Comparison of ENCODE assay signal across 10 cellular contexts in genomic region chr11:58592760-58593472, GRCh38. TPM values are rescaled to one million over a fixed set of nuclear protein-coding genes. Genes with fewer than 3 reads are reported as not detected.
DNase-seq lines count a peak whose midpoint lies in the region; ATAC-seq and TF ChIP-seq lines count a peak whose summit lies in the region.
"Had no signal": no experiment of that assay in that cellular context is flagged by ENCODE, and none has a peak within 500 bp of the region (broad histone marks: within the 10 kb centered on the region; RNA-seq: fewer than 3 reads in every experiment).

No MANE protein-coding gene starts in this region.

- DNase-seq in activated gamma-delta T cell treated with anti-CD3 and anti-CD28 coated beads, Interleukin-2, amount 50 U/mL, for 16 hours (ENCODE audit: low read depth) = peak; percentile 12
- no peak for DNase-seq in activated gamma-delta T cell (lab: John Stamatoyannopoulos, UW)
- peak; percentile 24 for DNase-seq in PC-3
- no peak for DNase-seq in central memory CD8-positive, alpha-beta T cell (ENCODE audit: low spot score in 2 of 2)
- no peak for DNase-seq in stimulated activated effector memory CD8-positive, alpha-beta T cell treated with anti-CD3 and anti-CD28 coated beads, Interleukin-12 subunit alpha, Interleukin-12 subunit beta, amount 100 ng/mL, for 72 hours (ENCODE audit: low spot score in 2 of 2)
- DNase-seq in spleen = no peak
- no peak for DNase-seq in SK-N-DZ (ENCODE audit: low spot score)
- no peak for DNase-seq in GM03348 (ENCODE audit: low spot score)
- DNase-seq: tibial artery had no signal

- H3K9ac ChIP-seq in PC-3 (ENCODE audit: low read length) = no peak overlapping the region

- no peak overlapping the region for H3K4me2 ChIP-seq in PC-3 (ENCODE audit: low read length)

- peaks cover 48% of the 10 kb centered on the region for H4K20me1 ChIP-seq in PC-3 (ENCODE audit: low read length)

- no peaks in the 10 kb centered on the region for H3K4me1 ChIP-seq in PC-3 (ENCODE audit: insufficient read depth, low read length)
- H3K4me1 ChIP-seq in spleen = peaks cover 0 to 51% (median 13%) of the 10 kb centered on the region in 6 donors

- H3K9me3 Mint-ChIP-seq in central memory CD8-positive, alpha-beta T cell = no peaks in the 10 kb centered on the region
- no peaks in the 10 kb centered on the region for H3K9me3 Mint-ChIP-seq in stimulated activated effector memory CD8-positive, alpha-beta T cell treated with anti-CD3 and anti-CD28 coated beads, Interleukin-12 subunit alpha, Interleukin-12 subunit beta, amount 100 ng/mL, for 72 hours

- no peak overlapping the region for H3K4me3 Mint-ChIP-seq in central memory CD8-positive, alpha-beta T cell
- H3K4me3 Mint-ChIP-seq in stimulated activated effector memory CD8-positive, alpha-beta T cell treated with anti-CD3 and anti-CD28 coated beads, Interleukin-12 subunit alpha, Interleukin-12 subunit beta, amount 100 ng/mL, for 72 hours = no peak overlapping the region

- H3K9me2 ChIP-seq in PC-3 (replicated peaks; ENCODE audit: low read length) = no peaks in the 10 kb centered on the region

- H3K27me3 Mint-ChIP-seq in central memory CD8-positive, alpha-beta T cell = no peaks in the 10 kb centered on the region

- peak overlapping the region; percentile 2 for H3K27ac Mint-ChIP-seq in central memory CD8-positive, alpha-beta T cell (ENCODE audit: low read depth)
- no peak overlapping the region for H3K27ac Mint-ChIP-seq in stimulated activated effector memory CD8-positive, alpha-beta T cell treated with anti-CD3 and anti-CD28 coated beads, Interleukin-12 subunit alpha, Interleukin-12 subunit beta, amount 100 ng/mL, for 72 hours

- 85 to 93% (median 89%) methylated on average over 5 of the region's 5 CpGs for WGBS in spleen, 5 donors

- BruUV-seq in PC-3 (replicated peaks; lab: Mats Ljungman, UMichigan) = no TSS peak

- ATAC-seq in PC-3 = no peak; the same call in 1 of the 2 replicates
- no peak for ATAC-seq in central memory CD8-positive, alpha-beta T cell (replicated peaks; ENCODE audit: extremely low read depth, poor library complexity, severe bottlenecking)
- peak; percentile 73 for ATAC-seq in stimulated activated effector memory CD8-positive, alpha-beta T cell treated with anti-CD3 and anti-CD28 coated beads, Interleukin-12 subunit alpha, Interleukin-12 subunit beta, amount 100 ng/mL, for 72 hours

- peaks cover 99% of the 10 kb centered on the region for H3K79me2 ChIP-seq in PC-3 (ENCODE audit: low read length)

- H3K4me3 ChIP-seq in PC-3 (ENCODE audit: low read length) (no peak overlapping the region), spleen (no peak overlapping the region)
- H3K4me3 ChIP-seq: tibial artery had no signal

- H3K36me3 ChIP-seq in PC-3 (ENCODE audit: low read depth, low read length) = peaks cover 27% of the 10 kb centered on the region
- H3K36me3 ChIP-seq in spleen = peaks cover 0 to 57% (median 2%) of the 10 kb centered on the region in 6 donors

- H3F3A ChIP-seq in PC-3 (ENCODE audit: low read length, unreplicated experiment) = no peaks in the 10 kb centered on the region

- TF ChIP-seq POLR2A in spleen (IDR thresholded peaks at IDR 0.05) = no peak

- H3K27ac ChIP-seq in PC-3 (ENCODE audit: low read length) (no peak overlapping the region), spleen (no peak overlapping the region)
- H3K27ac ChIP-seq: C4-2B, tibial artery had no signal

- intact Hi-C loops in PC-3 (cut with micrococcal nuclease) = no loop called here
- intact Hi-C loops in spleen (cut with DNase I; ENCODE audit: low total_unique reads) = no loop called here

- peaks cover 65% of the 10 kb centered on the region for H3K4me1 Mint-ChIP-seq in central memory CD8-positive, alpha-beta T cell
- peaks cover 67% of the 10 kb centered on the region for H3K4me1 Mint-ChIP-seq in stimulated activated effector memory CD8-positive, alpha-beta T cell treated with anti-CD3 and anti-CD28 coated beads, Interleukin-12 subunit alpha, Interleukin-12 subunit beta, amount 100 ng/mL, for 72 hours

- peaks cover 19% of the 10 kb centered on the region for H3K36me3 Mint-ChIP-seq in central memory CD8-positive, alpha-beta T cell (ENCODE audit: insufficient read depth)
- peaks cover 88% of the 10 kb centered on the region for H3K36me3 Mint-ChIP-seq in stimulated activated effector memory CD8-positive, alpha-beta T cell treated with anti-CD3 and anti-CD28 coated beads, Interleukin-12 subunit alpha, Interleukin-12 subunit beta, amount 100 ng/mL, for 72 hours

- H3K27me3 ChIP-seq in PC-3 (ENCODE audit: low read length) (no peaks in the 10 kb centered on the region), spleen (replicated peaks in 1 of 7) (no peaks in the 10 kb centered on the region)
- H3K27me3 ChIP-seq: tibial artery had no signal

- TF ChIP-seq CTCF in PC-3 (conservative IDR thresholded peaks at IDR 0.05; ENCODE audit: low read depth, low read length) = no peak
- TF ChIP-seq CTCF in spleen (IDR thresholded peaks at IDR 0.05 in 8 of 11, conservative IDR thresholded peaks at IDR 0.05 in 3 of 11) = no peak

- CTCF ChIA-PET in PC-3 (lab: Charles Lee) = no interaction called here

- POLR2A ChIA-PET in PC-3 (lab: Charles Lee; ENCODE audit: unreplicated experiment) = no interaction called here

- H3K9me3 ChIP-seq in PC-3 (ENCODE audit: low read length) (no peaks in the 10 kb centered on the region), spleen (no peaks in the 10 kb centered on the region)
- H3K9me3 ChIP-seq: tibial artery had no signal

- no peak overlapping the region for H2AFZ ChIP-seq in PC-3 (ENCODE audit: low read length)

RNA-seq across cellular contexts. Expression of gene ZFP91, which starts 14.1 kb away (rescaled TPM):
- total RNA-seq in PC-3 (2014; rRNA removed) = 56.2 and 71.9 TPM in 2 replicates
- total RNA-seq in spleen = 10 to 100 TPM; 42.9 to 53.4 (median 49.4) TPM
- 10 to 100 TPM; 10.1 to 17.5 (median 10.2) TPM for polyA plus RNA-seq in spleen
- 31.9 and 34.6 TPM in 2 replicates for polyA plus RNA-seq in SK-N-DZ (2014; cell fraction: cytosol; rRNA removed)
- polyA plus RNA-seq in SK-N-DZ (2014; cell fraction: nucleus; rRNA removed) = 31.5 and 38.6 TPM in 2 replicates

RNA-seq across cellular contexts. Expression of gene LPXN, which starts 17.3 kb away (rescaled TPM):
- 12.1 and 20.2 TPM in 2 replicates for total RNA-seq in PC-3 (2014; rRNA removed)
- total RNA-seq in spleen = 10 to 100 TPM; 50.8 to 83.7 (median 65.9) TPM
- 10 to 100 TPM; 56.8 to 70.0 (median 62.3) TPM for polyA plus RNA-seq in spleen
- 1.8 TPM in 2 replicates for polyA plus RNA-seq in SK-N-DZ (2014; cell fraction: cytosol; rRNA removed)
- 6.1 and 6.5 TPM in 2 replicates for polyA plus RNA-seq in SK-N-DZ (2014; cell fraction: nucleus; rRNA removed)

RNA-seq across cellular contexts. Expression of gene CNTF, which starts 29.5 kb away (rescaled TPM):
- total RNA-seq in PC-3 (2014; rRNA removed) = 1.6 and 2.8 TPM in 2 replicates
- total RNA-seq in spleen = 1 to 10 TPM; 1.1 to 3.7 (median 2.0) TPM
- under 1 TPM; 0.09 to 0.32 (median 0.11) TPM for polyA plus RNA-seq in spleen
- 0.66 and 1.2 TPM in 2 replicates for polyA plus RNA-seq in SK-N-DZ (2014; cell fraction: cytosol; rRNA removed)
- polyA plus RNA-seq in SK-N-DZ (2014; cell fraction: nucleus; rRNA removed) = 2.5 and 7.0 TPM in 2 replicates

Comparison
In these comparisons a context has a peak if more than half of its experiments do, and no peak if none do; other contexts are left out.
1. DNase-seq: peak in activated gamma-delta T cell treated with anti-CD3 and anti-CD28 coated beads, Interleukin-2, amount 50 U/mL, for 16 hours (single experiment) and PC-3 (single experiment); none in activated gamma-delta T cell (single experiment), central memory CD8-positive, alpha-beta T cell (0 of 2), stimulated activated effector memory CD8-positive, alpha-beta T cell treated with anti-CD3 and anti-CD28 coated beads, Interleukin-12 subunit alpha, Interleukin-12 subunit beta, amount 100 ng/mL, for 72 hours (0 of 2), spleen (single experiment), SK-N-DZ (single experiment) and GM03348 (single experiment).